ENCODE assay signal across 24 cellular contexts in genomic region chr12:106975098-106975497, GRCh38. TPM values are rescaled to one million over a fixed set of nuclear protein-coding genes. Genes with fewer than 3 reads are reported as not detected.
DNase-seq lines count a peak whose midpoint lies in the region; ATAC-seq, FAIRE-seq and TF ChIP-seq lines count a peak whose summit lies in the region.
"Had no signal": no experiment of that assay in that cellular context is flagged by ENCODE, and none has a peak within 500 bp of the region (broad histone marks: within the 10 kb centered on the region; RNA-seq: fewer than 3 reads in every experiment).

No MANE protein-coding gene starts in this region.

- H3K4me1 ChIP-seq in K562 (replicated peaks in 1 of 2; ENCODE audit: control insufficient read depth in 2 of 2, insufficient read depth in 2 of 2, low read length in 2 of 2): peaks cover 4 to 52% of the 10 kb centered on the region in 2 experiments
- H3K4me1 ChIP-seq in A673 (ENCODE audit: insufficient read depth, low read length, poor library complexity, severe bottlenecking): peaks cover 13% of the 10 kb centered on the region

- H3K27ac ChIP-seq in K562 (ENCODE audit: extremely low read depth, low read depth, low read length) (peak overlapping the region; percentile 65), A673 (ENCODE audit: low read depth, low read length, poor library complexity, severe bottlenecking) (no peak overlapping the region)
- H3K27ac ChIP-seq: 22Rv1, esophagus squamous epithelium, testis had no signal

- BruUV-seq in Calu3 (replicated peaks; lab: Mats Ljungman, UMichigan): no TSS peak
- BruUV-seq in K562 (replicated peaks; lab: Mats Ljungman, UMichigan): no TSS peak
- BruUV-seq in A673 (replicated peaks; lab: Mats Ljungman, UMichigan): no TSS peak

- H3K27me3 ChIP-seq in K562 (ENCODE audit: control insufficient read depth in 2 of 2, insufficient read depth in 2 of 2, low read length in 2 of 2): no peaks in the 10 kb centered on the region
- no peaks in the 10 kb centered on the region for H3K27me3 ChIP-seq in A673 (replicated peaks; ENCODE audit: insufficient read depth, low read depth, low read length, poor library complexity)
- H3K27me3 ChIP-seq: esophagus squamous epithelium, gastrocnemius medialis, testis had no signal

- no peaks in the 10 kb centered on the region for H3K27me3 Mint-ChIP-seq in Calu3 (ENCODE audit: unreplicated experiment)
- H3K27me3 Mint-ChIP-seq in nephron progenitor cell (ENCODE audit: low read depth, poor library complexity): no peaks in the 10 kb centered on the region
- H3K27me3 Mint-ChIP-seq: activated naive CD8-positive, alpha-beta T cell; CD8-positive, alpha-beta memory T cell; naive B cell had no signal

- 19% methylated on average over 8 of the region's 8 CpGs for WGBS in K562 (ENCODE audit: insufficient coverage, low coverage, missing lambda C conversion rate)

- TF ChIP-seq EP300 in K562 (IDR thresholded peaks at IDR 0.05; ENCODE audit: low read length): no peak

- H3K9ac ChIP-seq in K562 (ENCODE audit: insufficient read depth in 1 of 2, low read depth in 2 of 2, low read length in 2 of 2): peak overlapping the region; percentile 45 to 47; a peak in 3 of 4 replicates

- H3K4me3 Mint-ChIP-seq in Calu3 (ENCODE audit: low read depth, unreplicated experiment) (no peak overlapping the region), nephron progenitor cell (no peak overlapping the region)
- H3K4me3 Mint-ChIP-seq: activated naive CD8-positive, alpha-beta T cell; activated T-helper 1 cell treated with anti-CD3 and anti-CD28 coated beads, Interleukin-12 subunit alpha, Interleukin-12 subunit beta, Interleukin-2, Interleukin-4 antibody, amounts not matched to agents 30 ng/mL and 10 ng/mL and 1 ng/mL, durations not matched to agents 14 hours and 24 hours and 36 hours; CD8-positive, alpha-beta memory T cell had no signal

- TF ChIP-seq RAD21 in K562 (CRISPR knock-in tag; conservative IDR thresholded peaks at IDR 0.05 in 1 of 2, IDR thresholded peaks at IDR 0.05 in 1 of 2): no peak

- H3K9me1 ChIP-seq in K562 (ENCODE audit: control insufficient read depth, insufficient read depth, low read length): no peaks in the 10 kb centered on the region

- no peak overlapping the region for H3K4me3 ChIP-seq in K562
- H3K4me3 ChIP-seq in A673 (ENCODE audit: low read depth, low read length, poor library complexity, severe bottlenecking): no peak overlapping the region
- H3K4me3 ChIP-seq: esophagus squamous epithelium, gastrocnemius medialis, testis had no signal

- no peaks in the 10 kb centered on the region for H3K9me3 Mint-ChIP-seq in Calu3 (ENCODE audit: low read depth, unreplicated experiment)
- no peaks in the 10 kb centered on the region for H3K9me3 Mint-ChIP-seq in nephron progenitor cell
- H3K9me3 Mint-ChIP-seq: activated T-helper 1 cell treated with anti-CD3 and anti-CD28 coated beads, Interleukin-12 subunit alpha, Interleukin-12 subunit beta, Interleukin-2, Interleukin-4 antibody, amounts not matched to agents 30 ng/mL and 10 ng/mL and 1 ng/mL, durations not matched to agents 14 hours and 24 hours and 36 hours; CD8-positive, alpha-beta memory T cell; naive B cell had no signal

- H3K27ac Mint-ChIP-seq in Calu3 (ENCODE audit: unreplicated experiment): peak overlapping the region; percentile 14
- peak overlapping the region; percentile 73 for H3K27ac Mint-ChIP-seq in nephron progenitor cell
- H3K27ac Mint-ChIP-seq: activated T-helper 1 cell treated with anti-CD3 and anti-CD28 coated beads, Interleukin-12 subunit alpha, Interleukin-12 subunit beta, Interleukin-2, Interleukin-4 antibody, amounts not matched to agents 30 ng/mL and 10 ng/mL and 1 ng/mL, durations not matched to agents 14 hours and 24 hours and 36 hours had no signal

- H2AFZ ChIP-seq in K562 (ENCODE audit: low read depth, low read length): 0 out of 2 replicates have a peak overlapping the region, but pooled peaks have one; percentile 3

- intact Hi-C loops in Calu3 (cut with micrococcal nuclease; ENCODE audit: unreplicated experiment) (no loop called here), K562 (cut with micrococcal nuclease) (no loop called here), A673 (cut with micrococcal nuclease; ENCODE audit: unreplicated experiment) (no loop called here)

- peaks cover 24% of the 10 kb centered on the region for H3K4me1 Mint-ChIP-seq in Calu3 (ENCODE audit: low read depth, unreplicated experiment)
- H3K4me1 Mint-ChIP-seq in nephron progenitor cell: no peaks in the 10 kb centered on the region

- H3K4me2 ChIP-seq in K562 (ENCODE audit: insufficient read depth, low read length): no peak overlapping the region

- DNase-seq in DMS53 (lab: John Stamatoyannopoulos, UW) (peak; percentile 78), DMS53 treated with DMSO at 0.1 percent for 48 hours (lab: John Stamatoyannopoulos, UW; ENCODE audit: unreplicated experiment) (no peak), Calu3 (no peak), K562 (ENCODE audit: extremely low read depth in 1 of 4, low spot score in 3 of 4) (peak in 2 of 4 experiments; percentile 48 to 78), nephron progenitor cell (no peak), GM19240 (ENCODE audit: insufficient read length, low spot score) (no peak), A673 (ENCODE audit: low spot score) (no peak)
- DNase-seq: activated CD4-positive, CD25-positive, alpha-beta regulatory T cell treated with anti-CD3 and anti-CD28 coated beads, Interleukin-2, amount 50 U/mL, for 72 hours; CD8-positive, alpha-beta memory T cell; effector memory CD4-positive, alpha-beta T cell; esophagus squamous epithelium; gastrocnemius medialis; GOT3; Kasumi-1; mesendoderm; naive B cell; NCI-H1694 treated with DMSO at 0.1 percent for 48 hours; NCI-H2171 treated with DMSO at 0.1 percent for 48 hours; SW 1271; testis had no signal

- no peaks in the 10 kb centered on the region for H4K20me1 ChIP-seq in K562 (replicated peaks; ENCODE audit: control insufficient read depth, insufficient read depth, low read length)

- TF ChIP-seq CTCF in Calu3 (IDR thresholded peaks at IDR 0.05; ENCODE audit: unreplicated experiment) (no peak), K562 (IDR thresholded peaks at IDR 0.05 in 2 of 3, conservative IDR thresholded peaks at IDR 0.05 in 1 of 3; ENCODE audit: insufficient read depth in 2 of 3, low read depth in 1 of 3, low read length in 3 of 3) (no peak), nephron progenitor cell (IDR thresholded peaks at IDR 0.05) (no peak), A673 (conservative IDR thresholded peaks at IDR 0.05; ENCODE audit: low read depth, low read length) (no peak)

- peaks cover 16% of the 10 kb centered on the region; the same call in 2 of the 3 replicates for H3K79me2 ChIP-seq in K562 (ENCODE audit: control insufficient read depth, insufficient read depth, low read length)

- CTCF ChIA-PET in Calu3 (lab: Charles Lee): interaction anchor here (0.6 to 0.7 kb wide), 2 partner anchors 20 to 1865 kb away, joined by 3 to 4 read pairs; partner anchors contain the start of gene TMEM263
- CTCF ChIA-PET in K562 (lab: Yijun Ruan, JAX; ENCODE audit: low intra/inter-chr PET ratio): interaction anchor here (0.5 kb wide), 1 partner anchor 103 kb away, joined by 3 read pairs; no protein-coding TSS in a partner anchor
- CTCF ChIA-PET in A673 (lab: Charles Lee): no interaction called here

- H3K36me3 Mint-ChIP-seq in Calu3 (ENCODE audit: insufficient read depth, unreplicated experiment): peaks cover 10% of the 10 kb centered on the region
- H3K36me3 Mint-ChIP-seq in nephron progenitor cell (ENCODE audit: low read depth): peaks cover 37% of the 10 kb centered on the region

- FAIRE-seq in K562 (lab: Jason Lieb, UNC): no peak

- H3K9me3 ChIP-seq in K562 (replicated peaks; ENCODE audit: control insufficient read depth, insufficient read depth, low read depth, low read length): no peaks in the 10 kb centered on the region
- no peaks in the 10 kb centered on the region for H3K9me3 ChIP-seq in A673 (ENCODE audit: low read depth, low read length, poor library complexity, severe bottlenecking)
- H3K9me3 ChIP-seq: esophagus squamous epithelium, gastrocnemius medialis, testis had no signal

- in situ Hi-C loops in K562 (cut with MboI): no loop called here

- ATAC-seq in K562 (peak; percentile 68), GM21515 (IDR thresholded peaks at IDR 0.05; ENCODE audit: unreplicated experiment) (no peak)
- ATAC-seq: gastrocnemius medialis had no signal

- TF ChIP-seq POLR2A in K562 (conservative IDR thresholded peaks at IDR 0.05): no peak

- H3K36me3 ChIP-seq in K562 (ENCODE audit: control insufficient read depth, insufficient read depth, low read length) (peaks cover 44% of the 10 kb centered on the region), A673 (ENCODE audit: insufficient read depth, low read length, poor library complexity, severe bottlenecking) (peaks cover 15% of the 10 kb centered on the region)

- POLR2A ChIA-PET in K562 (lab: Yijun Ruan, JAX) (interaction anchor here (0.6 to 4.1 kb wide), 6 partner anchors 9 to 742 kb away, joined by 3 to 18 read pairs (median 4); partner anchors contain the start of genes MTERF2 and TMEM263), A673 (lab: Charles Lee; ENCODE audit: low non-redundant PET) (no interaction called here)

RNA-seq across cellular contexts. Expression of gene MTERF2, which starts 11.8 kb away (rescaled TPM):
- total RNA-seq in Calu3 (2022) (10.6 and 12.3 TPM in 2 replicates), K562 (2014; rRNA removed) (26.4 and 35.9 TPM in 2 replicates), K562 (2014; rRNA removed; fragmentation: Illumina TruSeq; extraction: Trizol) (29.6 and 34.7 TPM in 2 replicates), K562 (2015; rRNA removed; fragmentation: Illumina TruSeq; extraction: Trizol) (34.1 and 37.0 TPM in 2 replicates), K562 (2021) (30.3 and 33.7 TPM in 2 replicates), A673 (2021) (12.6 and 13.1 TPM in 2 replicates)
- total RNA-seq in K562 (2011; cell fraction: chromatin; rRNA removed; ENCODE audit: low replicate concordance): 17.7 and 36.2 TPM in 2 replicates
- 12.2 and 16.4 TPM in 2 replicates for total RNA-seq in K562 (2011; cell fraction: nucleolus; rRNA removed)
- total RNA-seq in K562 (2011; cell fraction: nucleoplasm; rRNA removed): 24.3 and 33.8 TPM in 2 replicates
- polyA plus RNA-seq in K562 (2011; rRNA removed) (28.3 and 33.2 TPM in 2 replicates), K562 (2014; fragmentation: Illumina TruSeq; extraction: Trizol) (32.5 and 39.5 TPM in 2 replicates), K562 (2014; fragmentation: Nextera tagmentation; extraction: Ambion mirVana) (10 to 100 TPM; 10.0 to 11.6 TPM), K562 (2014; rRNA removed) (55.3 and 63.2 TPM in 2 replicates)
- 4.7 and 14.0 TPM in 2 replicates for polyA plus RNA-seq in K562 (2011; cell fraction: cytosol; rRNA removed)
- polyA plus RNA-seq in K562 (2011; cell fraction: nucleus; rRNA removed): 43.6 and 46.2 TPM in 2 replicates
- 21.4 and 28.5 TPM in 2 replicates for polyA plus RNA-seq in K562 (2012)
- polyA minus RNA-seq in K562 (2011; rRNA and poly(A)+ RNA removed): 14.2 and 15.7 TPM in 2 replicates
- 8.3 TPM in 2 replicates for polyA minus RNA-seq in K562 (2011; cell fraction: cytosol; rRNA and poly(A)+ RNA removed)
- polyA minus RNA-seq in K562 (2011; cell fraction: nucleus; rRNA and poly(A)+ RNA removed): 11.4 and 18.4 TPM in 2 replicates

RNA-seq across cellular contexts. Expression of gene TMEM263, which starts 19.4 kb away (rescaled TPM):
- total RNA-seq in Calu3 (2022): 46.3 and 47.6 TPM in 2 replicates
- total RNA-seq in K562 (2011; cell fraction: chromatin; rRNA removed; ENCODE audit: low replicate concordance): 16.9 and 65.5 TPM in 2 replicates
- 8.3 and 13.7 TPM in 2 replicates for total RNA-seq in K562 (2011; cell fraction: nucleolus; rRNA removed)
- total RNA-seq in K562 (2011; cell fraction: nucleoplasm; rRNA removed): 27.2 and 42.5 TPM in 2 replicates
- 14.8 and 18.7 TPM in 2 replicates for total RNA-seq in K562 (2014; rRNA removed)
- 31.6 and 35.0 TPM in 2 replicates for total RNA-seq in K562 (2014; rRNA removed; fragmentation: Illumina TruSeq; extraction: Trizol)
- total RNA-seq in K562 (2015; rRNA removed; fragmentation: Illumina TruSeq; extraction: Trizol): 24.1 and 26.4 TPM in 2 replicates
- total RNA-seq in K562 (2021): 26.7 and 27.4 TPM in 2 replicates
- polyA plus RNA-seq in K562 (2011; rRNA removed): 36.7 and 37.8 TPM in 2 replicates
- polyA plus RNA-seq in K562 (2011; cell fraction: cytosol; rRNA removed): 11.5 and 19.9 TPM in 2 replicates
- polyA plus RNA-seq in K562 (2011; cell fraction: nucleus; rRNA removed): 12.5 and 19.9 TPM in 2 replicates
- polyA plus RNA-seq in K562 (2012): 21.6 and 24.9 TPM in 2 replicates
- polyA plus RNA-seq in K562 (2014; fragmentation: Illumina TruSeq; extraction: Trizol): 22.3 and 24.4 TPM in 2 replicates
- polyA plus RNA-seq in K562 (2014; fragmentation: Nextera tagmentation; extraction: Ambion mirVana): 10 to 100 TPM; 14.8 to 17.8 TPM
- 12.6 and 13.7 TPM in 2 replicates for polyA plus RNA-seq in K562 (2014; rRNA removed)
- polyA minus RNA-seq in K562 (2011; rRNA and poly(A)+ RNA removed): 67.2 and 88.0 TPM in 2 replicates
- polyA minus RNA-seq in K562 (2011; cell fraction: cytosol; rRNA and poly(A)+ RNA removed): 27.7 and 36.7 TPM in 2 replicates
- 11.0 and 29.5 TPM in 2 replicates for polyA minus RNA-seq in K562 (2011; cell fraction: nucleus; rRNA and poly(A)+ RNA removed)
- total RNA-seq in A673 (2021): 32.3 and 36.9 TPM in 2 replicates
